Comparison of ENCODE assay signal across 12 cellular contexts in the genomic region with DNA sequence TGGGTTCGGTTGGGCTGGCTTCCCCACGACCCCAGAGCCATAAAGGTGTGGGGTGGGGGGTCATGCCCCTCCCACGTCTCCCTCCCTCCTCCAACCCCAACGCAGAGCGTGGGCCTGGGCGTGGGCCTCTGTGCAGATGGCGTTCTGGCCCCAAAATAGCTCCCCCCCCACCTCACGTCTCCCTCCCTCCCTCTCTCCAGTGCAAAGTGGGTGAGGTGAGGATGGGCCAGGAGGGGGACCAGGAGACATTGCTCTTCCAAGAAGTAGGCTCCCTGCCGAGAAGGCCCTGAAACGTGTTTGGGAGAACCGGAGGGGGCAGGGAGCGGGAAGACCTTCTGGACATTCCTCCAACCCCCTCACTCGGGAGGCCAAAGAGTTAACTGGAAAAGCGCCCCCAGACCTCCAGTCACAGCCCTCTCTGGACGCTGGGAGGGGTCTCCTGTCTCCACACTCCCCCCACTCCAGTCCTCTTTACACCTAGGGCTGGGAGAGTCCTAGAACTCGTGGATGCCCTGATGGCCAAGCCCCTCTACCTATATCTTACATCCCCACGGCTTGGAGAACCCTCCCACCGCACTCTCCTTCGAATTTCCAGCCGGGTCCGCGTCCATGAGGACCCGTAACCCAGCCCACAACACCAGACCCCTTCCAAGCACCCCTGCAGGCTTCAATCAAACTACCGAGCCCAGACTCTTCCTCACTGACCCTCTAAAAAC. TPM values are rescaled to one million over a fixed set of nuclear protein-coding genes. Genes with fewer than 3 reads are reported as not detected.
DNase-seq lines count a peak whose midpoint lies in the region; ATAC-seq and TF ChIP-seq lines count a peak whose summit lies in the region.
"Had no signal": no experiment of that assay in that cellular context is flagged by ENCODE, and none has a peak within 500 bp of the region (broad histone marks: within the 10 kb centered on the region; RNA-seq: fewer than 3 reads in every experiment).

No MANE protein-coding gene starts in this region.

- peak overlapping the region; percentile 79 for H3K27ac ChIP-seq in iPS-20b (ENCODE audit: low read length)
- H3K27ac ChIP-seq: foreskin keratinocyte, SJSA1, tibial artery had no signal

- no peak overlapping the region for H3K27ac Mint-ChIP-seq in stimulated activated naive CD8-positive, alpha-beta T cell treated with anti-CD3 and anti-CD28 coated beads, Interleukin-15, Interleukin-2, amounts not matched to agents 100 ng/mL and 50 ng/mL, for 24 hours
- H3K27ac Mint-ChIP-seq in WTC11 (peak overlapping the region; percentile 93), type B pancreatic cell (peak overlapping the region; percentile 34)
- H3K27ac Mint-ChIP-seq: activated CD4-positive, alpha-beta memory T cell treated with anti-CD3 and anti-CD28 coated beads, Interleukin-2, amount 10 ng/mL, durations not matched to agents 7 days and 5 days had no signal

- no peaks in the 10 kb centered on the region for H3K9me3 ChIP-seq in iPS-20b (ENCODE audit: insufficient read depth, low read depth, low read length)
- H3K9me3 ChIP-seq: SJSA1, tibial artery had no signal

- POLR2A ChIA-PET in WTC11 (lab: Charles Lee), result interaction anchor here (0.6 kb wide), 1 partner anchor 369 kb away, joined by 9 read pairs; no protein-coding TSS in a partner anchor

- H3K27me3 ChIP-seq in iPS-20b (ENCODE audit: insufficient read depth, low read length), result peaks cover 8% of the 10 kb centered on the region

- H3K4me1 ChIP-seq in iPS-20b (ENCODE audit: insufficient read depth, low read length), result peaks cover 9% of the 10 kb centered on the region; the same call in 1 of the 2 replicates
- H3K4me1 ChIP-seq: foreskin keratinocyte had no signal

- H3K27me3 Mint-ChIP-seq in stimulated activated naive CD8-positive, alpha-beta T cell treated with anti-CD3 and anti-CD28 coated beads, Interleukin-15, Interleukin-2, amounts not matched to agents 100 ng/mL and 50 ng/mL, for 24 hours, result peaks cover 59% of the 10 kb centered on the region
- H3K27me3 Mint-ChIP-seq in WTC11 (ENCODE audit: low read depth) (no peaks in the 10 kb centered on the region; the same call in 1 of the 2 replicates), type B pancreatic cell (peaks cover 67% of the 10 kb centered on the region)

- no peak for DNase-seq in stimulated activated naive CD8-positive, alpha-beta T cell treated with anti-CD3 and anti-CD28 coated beads, Interleukin-15, Interleukin-2, amounts not matched to agents 100 U/mL and 50 U/mL, for 24 hours
- peak; percentile 59 for DNase-seq in WTC11 (ENCODE audit: low spot score)
- DNase-seq in type B pancreatic cell (ENCODE audit: extremely low spot score, unreplicated experiment), result no peak
- no peak for DNase-seq in DMS114 treated with DMSO at 0.1 percent for 48 hours (lab: John Stamatoyannopoulos, UW; ENCODE audit: unreplicated experiment)
- no peak for DNase-seq in NCI-H2107 (lab: John Stamatoyannopoulos, UW)
- DNase-seq: foreskin keratinocyte, tibial artery had no signal

- H3K4me1 Mint-ChIP-seq in stimulated activated naive CD8-positive, alpha-beta T cell treated with anti-CD3 and anti-CD28 coated beads, Interleukin-15, Interleukin-2, amounts not matched to agents 100 ng/mL and 50 ng/mL, for 24 hours (ENCODE audit: low read depth), result peaks cover 8% of the 10 kb centered on the region
- H3K4me1 Mint-ChIP-seq in WTC11 (peaks cover 18% of the 10 kb centered on the region), type B pancreatic cell (ENCODE audit: unreplicated experiment) (peaks cover 7% of the 10 kb centered on the region)

- no peaks in the 10 kb centered on the region for H3K9me3 Mint-ChIP-seq in stimulated activated naive CD8-positive, alpha-beta T cell treated with anti-CD3 and anti-CD28 coated beads, Interleukin-15, Interleukin-2, amounts not matched to agents 100 ng/mL and 50 ng/mL, for 24 hours
- H3K9me3 Mint-ChIP-seq in WTC11 (no peaks in the 10 kb centered on the region), type B pancreatic cell (no peaks in the 10 kb centered on the region)
- H3K9me3 Mint-ChIP-seq: activated CD4-positive, alpha-beta memory T cell treated with anti-CD3 and anti-CD28 coated beads, Interleukin-2, amount 10 ng/mL, durations not matched to agents 7 days and 5 days had no signal

- H3K36me3 ChIP-seq in iPS-20b (ENCODE audit: insufficient read depth, low read depth, low read length), result no peaks in the 10 kb centered on the region
- H3K36me3 ChIP-seq: SJSA1, tibial artery had no signal

- peak overlapping the region; percentile 86 for H3K4me3 ChIP-seq in iPS-20b (ENCODE audit: low read length)
- H3K4me3 ChIP-seq: SJSA1 had no signal

- TF ChIP-seq CTCF in WTC11 (IDR thresholded peaks at IDR 0.05) (no peak), type B pancreatic cell (conservative IDR thresholded peaks at IDR 0.05) (no peak)

- ATAC-seq in stimulated activated naive CD8-positive, alpha-beta T cell treated with anti-CD3 and anti-CD28 coated beads, Interleukin-15, Interleukin-2, amounts not matched to agents 100 U/mL and 50 U/mL, for 24 hours, result no peak
- ATAC-seq in WTC11 (peak; percentile 7), GM21723 (IDR thresholded peaks at IDR 0.05; ENCODE audit: unreplicated experiment) (no peak)

- no peaks in the 10 kb centered on the region for H3K36me3 Mint-ChIP-seq in stimulated activated naive CD8-positive, alpha-beta T cell treated with anti-CD3 and anti-CD28 coated beads, Interleukin-15, Interleukin-2, amounts not matched to agents 100 ng/mL and 50 ng/mL, for 24 hours (ENCODE audit: low read depth)
- H3K36me3 Mint-ChIP-seq in WTC11 (peaks cover 3% of the 10 kb centered on the region; the same call in 1 of the 2 replicates), type B pancreatic cell (no peaks in the 10 kb centered on the region)

- peak overlapping the region; percentile 31 for H3K4me3 Mint-ChIP-seq in stimulated activated naive CD8-positive, alpha-beta T cell treated with anti-CD3 and anti-CD28 coated beads, Interleukin-15, Interleukin-2, amounts not matched to agents 100 ng/mL and 50 ng/mL, for 24 hours
- H3K4me3 Mint-ChIP-seq in WTC11, result peak overlapping the region; percentile 99
- H3K4me3 Mint-ChIP-seq in type B pancreatic cell, result peak overlapping the region; percentile 84
- H3K4me3 Mint-ChIP-seq: activated CD4-positive, alpha-beta memory T cell treated with anti-CD3 and anti-CD28 coated beads, Interleukin-2, amount 10 ng/mL, durations not matched to agents 7 days and 5 days had no signal

- H3K9ac ChIP-seq in iPS-20b (ENCODE audit: low read depth, low read length), result peak overlapping the region; percentile 89; the same call in 1 of the 2 replicates

- CTCF ChIA-PET in WTC11 (lab: Charles Lee), result interaction anchor here (0.9 to 1.9 kb wide), 10 partner anchors 10 to 246 kb away, joined by 3 to 16 read pairs (median 4); partner anchors contain the start of gene RPL18A

TF ChIP-seq in WTC11, 78 proteins besides CTCF, POLR2A, EP300 and RAD21 (continues in another document):
- TF ChIP-seq ZNF512 (CRISPR knock-in tag; IDR thresholded peaks at IDR 0.05; ENCODE audit: borderline replicate concordance) (no peak), FOXP1 (CRISPR knock-in tag; IDR thresholded peaks at IDR 0.05; ENCODE audit: borderline replicate concordance) (peak; percentile 44; the same call in 1 of the 2 replicates), ZNF121 (CRISPR knock-in tag; IDR thresholded peaks at IDR 0.05) (no peak), KAT7 (CRISPR knock-in tag; IDR thresholded peaks at IDR 0.05; ENCODE audit: borderline replicate concordance) (0 out of 2 replicates have a peak, but pooled peaks have one; percentile 44), SP1 (CRISPR knock-in tag; conservative IDR thresholded peaks at IDR 0.05) (0 out of 2 replicates have a peak, but pooled peaks have one; percentile 20), TCF7 (CRISPR knock-in tag; IDR thresholded peaks at IDR 0.05; ENCODE audit: low read depth) (no peak), ATF1 (CRISPR knock-in tag; IDR thresholded peaks at IDR 0.05) (no peak), GRHL2 (CRISPR knock-in tag; IDR thresholded peaks at IDR 0.05; ENCODE audit: insufficient replicate concordance, severe bottlenecking) (no peak), SMAD4 (CRISPR knock-in tag; IDR thresholded peaks at IDR 0.05) (no peak), ZNF263 (CRISPR knock-in tag; IDR thresholded peaks at IDR 0.05; ENCODE audit: low read depth) (no peak), RELA (CRISPR knock-in tag; IDR thresholded peaks at IDR 0.05; ENCODE audit: borderline replicate concordance) (no peak), NFYB (CRISPR knock-in tag; conservative IDR thresholded peaks at IDR 0.05; ENCODE audit: low read depth) (no peak), FOXK1 (CRISPR knock-in tag; IDR thresholded peaks at IDR 0.05) (no peak), PRRX2 (CRISPR knock-in tag; IDR thresholded peaks at IDR 0.05) (no peak)

RNA-seq across cellular contexts. Expression of gene UNC13A, which starts 0.9 kb away (rescaled TPM):
- total RNA-seq in WTC11 (2021), result 40.7 to 42.9 TPM (median 41.1 TPM) in 3 replicates
- total RNA-seq in type B pancreatic cell (ENCODE audit: low replicate concordance), result 4.3 and 6.2 TPM in 2 replicates
- total RNA-seq: SJSA1 had no signal

RNA-seq across cellular contexts. Expression of gene MAP1S, which starts 32.0 kb away (rescaled TPM):
- total RNA-seq in WTC11 (2021) (115 to 124 TPM (median 120 TPM) in 3 replicates), type B pancreatic cell (ENCODE audit: low replicate concordance) (87.1 and 93.6 TPM in 2 replicates)

Comparison
In these comparisons a context has a peak if more than half of its experiments do, and no peak if none do; other contexts are left out.
1. H3K4me3 Mint-ChIP-seq: peak in every context shown above with its lines; median percentile 99 in WTC11; 84 in type B pancreatic cell; 31 in stimulated activated naive CD8-positive, alpha-beta T cell treated with anti-CD3 and anti-CD28 coated beads, Interleukin-15, Interleukin-2, amounts not matched to agents 100 ng/mL and 50 ng/mL, for 24 hours.